ENCODE assay signal across 16 cellular contexts in genomic region chr14:90691627-90692026, GRCh38.
DNase-seq lines count a peak whose midpoint lies in the region; ATAC-seq and TF ChIP-seq lines count a peak whose summit lies in the region.
"Had no signal": no experiment of that assay in that cellular context is flagged by ENCODE, and none has a peak within 500 bp of the region (broad histone marks: within the 10 kb centered on the region; RNA-seq: fewer than 3 reads in every experiment).

No MANE protein-coding gene starts in this region.

- POLR2A ChIA-PET in activated CD8-positive, alpha-beta T cell treated with anti-CD3 and anti-CD28 coated beads for 36 hours (lab: Charles Lee), result interaction anchor here (1.1 kb wide), 1 partner anchor 67 kb away, joined by 3 read pairs; no protein-coding TSS in a partner anchor

- no peaks in the 10 kb centered on the region for H3K27me3 ChIP-seq in psoas muscle (ENCODE audit: insufficient read depth in 3 of 3, low read length in 2 of 3)
- H3K27me3 ChIP-seq in foreskin keratinocyte, result no peaks in the 10 kb centered on the region
- H3K27me3 ChIP-seq: BLaER1 had no signal

- 57 to 92% (median 68%) methylated on average over 2 of the region's 2 CpGs for WGBS in psoas muscle, 3 donors

- CTCF ChIA-PET in activated CD8-positive, alpha-beta T cell treated with anti-CD3 and anti-CD28 coated beads for 36 hours (lab: Charles Lee), result interaction anchor here (1.2 to 1.3 kb wide), 2 partner anchors 12 to 292 kb away, joined by 3 to 4 read pairs; no protein-coding TSS in a partner anchor

- H3K27me3 Mint-ChIP-seq in activated CD8-positive, alpha-beta T cell treated with anti-CD3 and anti-CD28 coated beads for 36 hours, result no peaks in the 10 kb centered on the region

- H3K4me1 ChIP-seq in psoas muscle (peaks cover 56% of the 10 kb centered on the region), foreskin keratinocyte (no peaks in the 10 kb centered on the region)
- H3K4me1 ChIP-seq: Caco-2 had no signal

- H3K9me3 ChIP-seq in psoas muscle, result no peaks in the 10 kb centered on the region
- H3K9me3 ChIP-seq: BLaER1, Caco-2 had no signal

- H3K36me3 Mint-ChIP-seq in activated CD8-positive, alpha-beta T cell treated with anti-CD3 and anti-CD28 coated beads for 36 hours (ENCODE audit: low read depth), result no peaks in the 10 kb centered on the region
- H3K36me3 Mint-ChIP-seq: CD8-positive, alpha-beta memory T cell had no signal

- no peaks in the 10 kb centered on the region for H3K4me1 Mint-ChIP-seq in activated CD8-positive, alpha-beta T cell treated with anti-CD3 and anti-CD28 coated beads for 36 hours (ENCODE audit: low read depth)

- ATAC-seq in left ventricle myocardium superior (peak; percentile 35), Right ventricle myocardium inferior (no peak), psoas muscle (peak; percentile 55 to 80 (median 76)), foreskin keratinocyte (no peak)
- ATAC-seq in activated CD8-positive, alpha-beta T cell treated with anti-CD3 and anti-CD28 coated beads for 36 hours, result no peak
- ATAC-seq: HCT116 had no signal

- H3K4me3 ChIP-seq in fibroblast of pulmonary artery (replicated peaks; ENCODE audit: low read depth, low read length), result no peak overlapping the region
- peak overlapping the region; percentile 16 for H3K4me3 ChIP-seq in psoas muscle
- H3K4me3 ChIP-seq: BLaER1 had no signal

- intact Hi-C loops in left ventricle myocardium superior (cut with micrococcal nuclease), result no loop called here
- intact Hi-C loops in Right ventricle myocardium inferior (cut with DNase I), result no loop called here
- intact Hi-C loops in psoas muscle (cut with DNase I), result no loop called here
- intact Hi-C loops in activated CD8-positive, alpha-beta T cell treated with anti-CD3 and anti-CD28 coated beads for 36 hours (cut with micrococcal nuclease), result loop anchor here (10.0 kb wide), 1 partner anchor 167 kb away; no protein-coding TSS in a partner anchor

- H3K27ac ChIP-seq in psoas muscle, result peak overlapping the region; percentile 97
- no peak overlapping the region for H3K27ac ChIP-seq in foreskin keratinocyte
- H3K27ac ChIP-seq: BLaER1 had no signal

- DNase-seq in left ventricle myocardium superior, result no peak
- no peak for DNase-seq in Right ventricle myocardium inferior (ENCODE audit: missing footprints)
- DNase-seq in fibroblast of pulmonary artery (ENCODE audit: low read depth), result peak; percentile 36
- no peak for DNase-seq in psoas muscle
- DNase-seq in NCI-H526 (lab: John Stamatoyannopoulos, UW), result no peak
- no peak for DNase-seq in GDM1 (lab: John Stamatoyannopoulos, UW)
- no peak for DNase-seq in activated CD8-positive, alpha-beta T cell treated with anti-CD3 and anti-CD28 coated beads for 36 hours
- DNase-seq in foreskin keratinocyte, result no peak
- DNase-seq: 8988T; AML-193; Caco-2; CD8-positive, alpha-beta memory T cell; DND-41; GF-D8 had no signal

- TF ChIP-seq CTCF in fibroblast of pulmonary artery (IDR thresholded peaks at IDR 0.05; ENCODE audit: low read length, missing control alignments) (no peak), psoas muscle (IDR thresholded peaks at IDR 0.05) (no peak), foreskin keratinocyte (conservative IDR thresholded peaks at IDR 0.05) (no peak)
- TF ChIP-seq CTCF in activated CD8-positive, alpha-beta T cell treated with anti-CD3 and anti-CD28 coated beads for 36 hours (IDR thresholded peaks at IDR 0.05), result no peak

- peaks cover 0 to 27% of the 10 kb centered on the region in 2 donors for H3K36me3 ChIP-seq in psoas muscle (ENCODE audit: insufficient read depth in 1 of 2, low read depth in 1 of 2)

- no peak overlapping the region for H3K27ac Mint-ChIP-seq in activated CD8-positive, alpha-beta T cell treated with anti-CD3 and anti-CD28 coated beads for 36 hours
- H3K27ac Mint-ChIP-seq: CD8-positive, alpha-beta memory T cell had no signal

- H3K9me3 Mint-ChIP-seq in activated CD8-positive, alpha-beta T cell treated with anti-CD3 and anti-CD28 coated beads for 36 hours, result no peaks in the 10 kb centered on the region
- H3K9me3 Mint-ChIP-seq: CD8-positive, alpha-beta memory T cell had no signal

- no peak overlapping the region for H3K4me3 Mint-ChIP-seq in activated CD8-positive, alpha-beta T cell treated with anti-CD3 and anti-CD28 coated beads for 36 hours
- H3K4me3 Mint-ChIP-seq: CD8-positive, alpha-beta memory T cell had no signal

Comparison
In these comparisons a context has a peak if more than half of its experiments do, and no peak if none do; other contexts are left out.
1. ATAC-seq: peak in left ventricle myocardium superior (single experiment) and psoas muscle (4 of 4); none in Right ventricle myocardium inferior (single experiment), activated CD8-positive, alpha-beta T cell treated with anti-CD3 and anti-CD28 coated beads for 36 hours (single experiment) and foreskin keratinocyte (single experiment).